In the genomic region with DNA sequence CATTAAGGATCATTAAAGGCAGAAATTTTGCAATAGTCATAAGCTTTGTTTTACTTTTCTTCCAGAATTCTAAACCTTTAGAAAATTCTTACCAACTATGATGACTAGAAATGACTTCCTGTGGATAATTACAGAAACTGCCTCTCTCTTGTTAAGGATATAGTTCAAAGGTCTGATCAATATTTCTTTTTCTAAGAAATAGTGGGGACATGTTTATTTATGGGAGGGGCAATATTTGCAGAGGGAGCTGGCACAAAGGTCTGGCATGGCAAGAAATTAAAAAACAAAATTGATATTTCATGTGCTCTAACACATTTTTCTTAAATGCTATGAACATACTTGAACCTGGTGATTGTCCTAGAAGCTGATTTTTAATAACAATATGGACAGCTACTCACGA, we compare ENCODE assay signal across 2 cellular contexts.
TF ChIP-seq lines count a peak whose summit lies in the region.

No MANE protein-coding gene starts in this region.

TF ChIP-seq in liver, 16 proteins besides CTCF, POLR2A, EP300 and RAD21 (continued from another document):
- TF ChIP-seq, protein P1, sequence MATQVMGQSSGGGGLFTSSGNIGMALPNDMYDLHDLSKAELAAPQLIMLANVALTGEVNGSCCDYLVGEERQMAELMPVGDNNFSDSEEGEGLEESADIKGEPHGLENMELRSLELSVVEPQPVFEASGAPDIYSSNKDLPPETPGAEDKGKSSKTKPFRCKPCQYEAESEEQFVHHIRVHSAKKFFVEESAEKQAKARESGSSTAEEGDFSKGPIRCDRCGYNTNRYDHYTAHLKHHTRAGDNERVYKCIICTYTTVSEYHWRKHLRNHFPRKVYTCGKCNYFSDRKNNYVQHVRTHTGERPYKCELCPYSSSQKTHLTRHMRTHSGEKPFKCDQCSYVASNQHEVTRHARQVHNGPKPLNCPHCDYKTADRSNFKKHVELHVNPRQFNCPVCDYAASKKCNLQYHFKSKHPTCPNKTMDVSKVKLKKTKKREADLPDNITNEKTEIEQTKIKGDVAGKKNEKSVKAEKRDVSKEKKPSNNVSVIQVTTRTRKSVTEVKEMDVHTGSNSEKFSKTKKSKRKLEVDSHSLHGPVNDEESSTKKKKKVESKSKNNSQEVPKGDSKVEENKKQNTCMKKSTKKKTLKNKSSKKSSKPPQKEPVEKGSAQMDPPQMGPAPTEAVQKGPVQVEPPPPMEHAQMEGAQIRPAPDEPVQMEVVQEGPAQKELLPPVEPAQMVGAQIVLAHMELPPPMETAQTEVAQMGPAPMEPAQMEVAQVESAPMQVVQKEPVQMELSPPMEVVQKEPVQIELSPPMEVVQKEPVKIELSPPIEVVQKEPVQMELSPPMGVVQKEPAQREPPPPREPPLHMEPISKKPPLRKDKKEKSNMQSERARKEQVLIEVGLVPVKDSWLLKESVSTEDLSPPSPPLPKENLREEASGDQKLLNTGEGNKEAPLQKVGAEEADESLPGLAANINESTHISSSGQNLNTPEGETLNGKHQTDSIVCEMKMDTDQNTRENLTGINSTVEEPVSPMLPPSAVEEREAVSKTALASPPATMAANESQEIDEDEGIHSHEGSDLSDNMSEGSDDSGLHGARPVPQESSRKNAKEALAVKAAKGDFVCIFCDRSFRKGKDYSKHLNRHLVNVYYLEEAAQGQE (IDR thresholded peaks at IDR 0.05): no peak
- TF ChIP-seq HNF4G (IDR thresholded peaks at IDR 0.05): peak; percentile 15
- TF ChIP-seq GABPA (IDR thresholded peaks at IDR 0.05 in 1 of 2, conservative IDR thresholded peaks at IDR 0.05 in 1 of 2): no peak
- TF ChIP-seq EGR1 (IDR thresholded peaks at IDR 0.05; ENCODE audit: low read depth in 2 of 2): no peak
- no peak for TF ChIP-seq TAF1 (conservative IDR thresholded peaks at IDR 0.05)
- TF ChIP-seq, protein P2, sequence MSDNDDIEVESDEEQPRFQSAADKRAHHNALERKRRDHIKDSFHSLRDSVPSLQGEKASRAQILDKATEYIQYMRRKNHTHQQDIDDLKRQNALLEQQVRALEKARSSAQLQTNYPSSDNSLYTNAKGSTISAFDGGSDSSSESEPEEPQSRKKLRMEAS (IDR thresholded peaks at IDR 0.05): no peak
- TF ChIP-seq FOXA1 (IDR thresholded peaks at IDR 0.05): no peak
- TF ChIP-seq YY1 (IDR thresholded peaks at IDR 0.05): no peak
- peak in 1 of 2 donors; percentile 39 for TF ChIP-seq HNF4A (conservative IDR thresholded peaks at IDR 0.05)
- TF ChIP-seq JUND (IDR thresholded peaks at IDR 0.05): no peak
- TF ChIP-seq, protein P3, sequence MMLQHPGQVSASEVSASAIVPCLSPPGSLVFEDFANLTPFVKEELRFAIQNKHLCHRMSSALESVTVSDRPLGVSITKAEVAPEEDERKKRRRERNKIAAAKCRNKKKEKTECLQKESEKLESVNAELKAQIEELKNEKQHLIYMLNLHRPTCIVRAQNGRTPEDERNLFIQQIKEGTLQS (IDR thresholded peaks at IDR 0.05): no peak
- no peak for TF ChIP-seq RXRA (IDR thresholded peaks at IDR 0.05)
- TF ChIP-seq NR2F2 (IDR thresholded peaks at IDR 0.05): peak; percentile 18
TF ChIP-seq in liver: peak in this region for 4.

TF ChIP-seq in HepG2, 621 proteins besides CTCF, POLR2A, EP300 and RAD21 (continued from another document):
- TF ChIP-seq, protein P4, sequence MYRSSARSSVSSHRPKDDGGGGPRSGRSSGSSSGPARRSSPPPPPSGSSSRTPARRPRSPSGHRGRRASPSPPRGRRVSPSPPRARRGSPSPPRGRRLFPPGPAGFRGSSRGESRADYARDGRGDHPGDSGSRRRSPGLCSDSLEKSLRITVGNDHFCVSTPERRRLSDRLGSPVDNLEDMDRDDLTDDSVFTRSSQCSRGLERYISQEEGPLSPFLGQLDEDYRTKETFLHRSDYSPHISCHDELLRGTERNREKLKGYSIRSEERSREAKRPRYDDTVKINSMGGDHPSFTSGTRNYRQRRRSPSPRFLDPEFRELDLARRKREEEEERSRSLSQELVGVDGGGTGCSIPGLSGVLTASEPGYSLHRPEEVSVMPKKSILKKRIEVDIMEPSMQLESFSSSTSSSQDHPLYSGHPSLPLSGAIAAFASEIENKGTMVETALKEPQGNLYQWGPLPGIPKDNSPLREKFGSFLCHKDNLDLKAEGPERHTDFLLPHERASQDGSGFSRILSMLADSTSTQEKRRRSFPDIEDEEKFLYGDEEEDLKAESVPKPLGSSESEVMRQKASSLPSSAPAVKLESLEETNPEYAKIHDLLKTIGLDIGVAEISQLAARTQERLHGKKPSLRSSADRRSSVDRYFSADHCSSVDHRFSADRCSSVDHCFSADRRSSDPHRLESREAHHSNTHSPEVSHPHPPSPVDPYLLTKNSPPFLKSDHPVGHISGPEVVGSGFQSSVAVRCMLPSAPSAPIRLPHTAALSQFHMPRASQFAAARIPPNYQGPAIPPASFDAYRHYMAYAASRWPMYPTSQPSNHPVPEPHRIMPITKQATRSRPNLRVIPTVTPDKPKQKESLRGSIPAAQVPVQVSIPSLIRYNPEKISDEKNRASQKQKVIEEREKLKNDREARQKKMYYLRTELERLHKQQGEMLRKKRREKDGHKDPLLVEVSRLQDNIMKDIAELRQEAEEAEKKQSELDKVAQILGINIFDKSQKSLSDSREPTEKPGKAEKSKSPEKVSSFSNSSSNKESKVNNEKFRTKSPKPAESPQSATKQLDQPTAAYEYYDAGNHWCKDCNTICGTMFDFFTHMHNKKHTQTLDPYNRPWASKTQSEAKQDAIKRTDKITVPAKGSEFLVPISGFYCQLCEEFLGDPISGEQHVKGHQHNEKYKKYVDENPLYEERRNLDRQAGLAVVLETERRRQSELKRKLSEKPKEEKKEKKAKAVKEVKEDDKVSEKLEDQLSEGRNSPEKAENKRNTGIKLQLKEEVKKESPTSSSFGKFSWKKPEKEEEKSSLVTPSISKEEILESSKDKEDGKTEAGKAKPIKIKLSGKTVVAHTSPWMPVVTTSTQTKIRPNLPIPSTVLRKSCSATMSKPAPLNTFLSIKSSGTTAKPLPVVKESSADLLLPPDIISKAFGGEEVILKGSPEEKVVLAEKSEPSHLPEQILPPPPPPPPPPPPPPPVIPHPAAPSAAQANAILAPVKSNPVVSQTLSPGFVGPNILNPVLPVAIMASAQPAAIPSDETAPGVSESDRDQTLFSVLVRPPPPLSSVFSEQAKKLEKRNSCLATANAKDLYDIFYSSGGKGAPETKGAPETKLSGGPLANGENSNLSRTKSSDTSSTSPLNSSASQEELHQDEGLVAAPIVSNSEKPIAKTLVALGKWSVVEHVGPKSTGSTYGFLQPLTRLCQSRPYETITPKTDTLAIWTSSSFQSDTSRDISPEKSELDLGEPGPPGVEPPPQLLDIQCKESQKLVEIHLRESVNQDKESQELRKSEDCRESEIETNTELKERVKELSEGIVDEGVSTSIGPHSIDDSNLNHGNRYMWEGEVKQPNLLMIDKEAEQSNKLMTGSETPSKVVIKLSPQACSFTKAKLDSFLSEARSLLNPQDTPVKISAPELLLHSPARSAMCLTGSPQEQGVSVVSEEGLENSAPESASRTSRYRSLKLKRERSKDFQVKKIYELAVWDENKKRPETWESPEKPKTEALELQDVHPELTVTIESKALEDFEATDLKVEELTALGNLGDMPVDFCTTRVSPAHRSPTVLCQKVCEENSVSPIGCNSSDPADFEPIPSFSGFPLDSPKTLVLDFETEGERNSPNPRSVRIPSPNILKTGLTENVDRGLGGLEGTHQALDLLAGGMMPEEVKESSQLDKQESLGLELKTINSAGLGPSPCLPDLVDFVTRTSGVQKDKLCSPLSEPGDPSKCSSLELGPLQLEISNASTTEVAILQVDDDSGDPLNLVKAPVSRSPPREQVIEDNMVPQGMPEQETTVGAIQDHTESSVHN (CRISPR knock-in tag; IDR thresholded peaks at IDR 0.05): no peak
- TF ChIP-seq GTF2F1 (IDR thresholded peaks at IDR 0.05; ENCODE audit: low read length) (no peak), ZNF569 (CRISPR knock-in tag; IDR thresholded peaks at IDR 0.05; ENCODE audit: borderline replicate concordance) (no peak)
- TF ChIP-seq, protein P5, sequence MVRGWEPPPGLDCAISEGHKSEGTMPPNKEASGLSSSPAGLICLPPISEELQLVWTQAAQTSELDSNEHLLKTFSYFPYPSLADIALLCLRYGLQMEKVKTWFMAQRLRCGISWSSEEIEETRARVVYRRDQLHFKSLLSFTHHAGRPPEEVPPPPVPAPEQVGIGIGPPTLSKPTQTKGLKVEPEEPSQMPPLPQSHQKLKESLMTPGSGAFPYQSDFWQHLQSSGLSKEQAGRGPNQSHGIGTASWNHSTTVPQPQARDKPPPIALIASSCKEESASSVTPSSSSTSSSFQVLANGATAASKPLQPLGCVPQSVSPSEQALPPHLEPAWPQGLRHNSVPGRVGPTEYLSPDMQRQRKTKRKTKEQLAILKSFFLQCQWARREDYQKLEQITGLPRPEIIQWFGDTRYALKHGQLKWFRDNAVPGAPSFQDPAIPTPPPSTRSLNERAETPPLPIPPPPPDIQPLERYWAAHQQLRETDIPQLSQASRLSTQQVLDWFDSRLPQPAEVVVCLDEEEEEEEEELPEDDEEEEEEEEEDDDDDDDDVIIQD (CRISPR knock-in tag; IDR thresholded peaks at IDR 0.05; ENCODE audit: low read depth): no peak
- TF ChIP-seq, protein P3 (CRISPR knock-in tag; IDR thresholded peaks at IDR 0.05): no peak
- TF ChIP-seq, protein P6, sequence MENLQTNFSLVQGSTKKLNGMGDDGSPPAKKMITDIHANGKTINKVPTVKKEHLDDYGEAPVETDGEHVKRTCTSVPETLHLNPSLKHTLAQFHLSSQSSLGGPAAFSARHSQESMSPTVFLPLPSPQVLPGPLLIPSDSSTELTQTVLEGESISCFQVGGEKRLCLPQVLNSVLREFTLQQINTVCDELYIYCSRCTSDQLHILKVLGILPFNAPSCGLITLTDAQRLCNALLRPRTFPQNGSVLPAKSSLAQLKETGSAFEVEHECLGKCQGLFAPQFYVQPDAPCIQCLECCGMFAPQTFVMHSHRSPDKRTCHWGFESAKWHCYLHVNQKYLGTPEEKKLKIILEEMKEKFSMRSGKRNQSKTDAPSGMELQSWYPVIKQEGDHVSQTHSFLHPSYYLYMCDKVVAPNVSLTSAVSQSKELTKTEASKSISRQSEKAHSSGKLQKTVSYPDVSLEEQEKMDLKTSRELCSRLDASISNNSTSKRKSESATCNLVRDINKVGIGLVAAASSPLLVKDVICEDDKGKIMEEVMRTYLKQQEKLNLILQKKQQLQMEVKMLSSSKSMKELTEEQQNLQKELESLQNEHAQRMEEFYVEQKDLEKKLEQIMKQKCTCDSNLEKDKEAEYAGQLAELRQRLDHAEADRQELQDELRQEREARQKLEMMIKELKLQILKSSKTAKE (CRISPR knock-in tag; IDR thresholded peaks at IDR 0.05; ENCODE audit: borderline replicate concordance): no peak
